In the genomic region with DNA sequence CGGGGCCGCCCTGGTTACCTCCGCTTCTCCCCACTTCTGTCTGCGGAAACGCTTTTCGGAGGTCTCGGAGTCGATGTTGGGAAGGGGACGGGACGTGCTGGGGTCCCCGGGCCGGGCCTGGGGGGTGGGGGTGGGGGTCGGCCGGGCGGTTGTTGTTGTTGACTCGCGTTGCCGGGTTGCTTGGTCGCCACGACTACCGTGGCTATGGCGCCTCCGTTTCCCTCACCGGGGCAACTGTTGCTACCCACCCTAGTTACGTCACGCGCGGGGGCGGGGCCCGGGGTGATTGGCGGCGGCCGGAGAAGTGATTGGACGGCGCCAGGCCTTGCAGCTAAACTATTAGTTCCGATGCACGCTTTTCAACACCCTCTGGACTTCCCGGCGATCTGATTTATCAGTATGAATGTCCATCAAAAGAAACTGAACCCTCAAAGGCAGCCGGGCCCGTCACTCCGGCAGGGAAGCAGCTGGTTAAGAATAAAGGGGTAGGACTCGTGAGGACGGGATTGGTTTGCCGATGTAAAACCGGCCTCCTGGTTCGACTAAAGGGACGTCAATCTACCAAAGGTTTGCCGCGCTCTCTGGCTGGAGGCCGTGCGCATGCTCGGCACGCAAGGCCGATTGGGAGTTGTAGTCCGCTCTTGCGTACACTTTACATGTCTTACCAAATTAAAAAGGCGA, we compare ENCODE assay signal across 8 cellular contexts. TPM values are rescaled to one million over a fixed set of nuclear protein-coding genes. Genes with fewer than 3 reads are reported as not detected.
DNase-seq lines count a peak whose midpoint lies in the region; ATAC-seq and FAIRE-seq lines count a peak whose summit lies in the region.

A gene (minus strand): TSS at position 236 of the 681 bp plus-strand sequence. CDS start 12,477 bp downstream, outside the sequence.

- ATAC-seq in GM19372 (IDR thresholded peaks at IDR 0.05; ENCODE audit: low read depth, unreplicated experiment) (peak; percentile 71), HG03521 (IDR thresholded peaks at IDR 0.05; ENCODE audit: unreplicated experiment) (peak; percentile 69)

- intact Hi-C loops in activated CD4-positive, alpha-beta T cell treated with anti-CD3 and anti-CD28 coated beads, Interleukin-2, amount 10 ng/mL, durations not matched to agents 24 days and 14 days (cut with micrococcal nuclease), result loop anchor here (1.0 to 5.0 kb wide), 9 partner anchors 20 to 131 kb away; a partner anchor contains a TSS

- no peaks in the 10 kb centered on the region for H3K9me3 Mint-ChIP-seq in activated CD4-positive, alpha-beta T cell treated with anti-CD3 and anti-CD28 coated beads, Interleukin-2, amount 10 ng/mL, durations not matched to agents 24 days and 14 days

- FAIRE-seq in colon (lab: Jason Lieb, UNC), result peak; percentile 80

- peaks cover 1% of the 10 kb centered on the region for H3K36me3 Mint-ChIP-seq in activated CD4-positive, alpha-beta T cell treated with anti-CD3 and anti-CD28 coated beads, Interleukin-2, amount 10 ng/mL, durations not matched to agents 24 days and 14 days (ENCODE audit: low read depth)

- no peaks in the 10 kb centered on the region for H3K27me3 Mint-ChIP-seq in activated CD4-positive, alpha-beta T cell treated with anti-CD3 and anti-CD28 coated beads, Interleukin-2, amount 10 ng/mL, durations not matched to agents 24 days and 14 days

- H3K4me3 Mint-ChIP-seq in activated CD4-positive, alpha-beta T cell treated with anti-CD3 and anti-CD28 coated beads, Interleukin-2, amount 10 ng/mL, durations not matched to agents 24 days and 14 days, result peak within 1 kb of the TSS; percentile 96

- peak within 1 kb of the TSS; percentile 100 for H3K27ac Mint-ChIP-seq in activated CD4-positive, alpha-beta T cell treated with anti-CD3 and anti-CD28 coated beads, Interleukin-2, amount 10 ng/mL, durations not matched to agents 24 days and 14 days

- DNase-seq in Ammon's horn (ENCODE audit: low spot score) (peak; percentile 99), NCI-H69 (lab: John Stamatoyannopoulos, UW) (peak; percentile 100), kidney glomerular epithelial cell (lab: John Stamatoyannopoulos, UW) (peak; percentile 100)
- peak; percentile 100 for DNase-seq in activated CD4-positive, alpha-beta T cell treated with anti-CD3 and anti-CD28 coated beads, Interleukin-2, amount 10 ng/mL, durations not matched to agents 24 days and 14 days
- peak; percentile 99 to 100 for DNase-seq in stimulated activated CD4-positive, alpha-beta T cell treated with anti-CD3 and anti-CD28 coated beads, Interleukin-1b, Interleukin-23, amount 100 ng/mL, for 1 hour (ENCODE audit: low read depth in 2 of 2)

- peaks cover 39% of the 10 kb centered on the region for H3K4me1 Mint-ChIP-seq in activated CD4-positive, alpha-beta T cell treated with anti-CD3 and anti-CD28 coated beads, Interleukin-2, amount 10 ng/mL, durations not matched to agents 24 days and 14 days

RNA-seq across cellular contexts. Expression of the gene that starts here (rescaled TPM):
- total RNA-seq in activated CD4-positive, alpha-beta T cell treated with anti-CD3 and anti-CD28 coated beads, Interleukin-2, amount 10 ng/mL, durations not matched to agents 24 days and 14 days, result 17.0 and 18.0 TPM in 2 replicates

Comparison
In these comparisons a context has a peak if more than half of its experiments do, and no peak if none do; other contexts are left out.
1. Peak in every context shown above with its lines: DNase-seq and ATAC-seq.